1 cellular context compared by ENCODE assay signal in genomic region chr4:87108142-87108546, GRCh38.
TF ChIP-seq lines count a peak whose summit lies in the region.

No MANE protein-coding gene starts in this region.

TF ChIP-seq in SK-N-SH, 30 proteins besides CTCF, POLR2A, EP300 and RAD21 (continued from another document):
- TF ChIP-seq USF2 (IDR thresholded peaks at IDR 0.05; ENCODE audit: borderline replicate concordance, low read depth, low read length) (no peak), YY1 (IDR thresholded peaks at IDR 0.05; ENCODE audit: low read depth) (peak; percentile 36; the same call in 1 of the 2 replicates), POLR2AphosphoS5 (IDR thresholded peaks at IDR 0.05; ENCODE audit: low read depth, low read length) (0 out of 2 replicates have a peak, but pooled peaks have one; percentile 36), SIN3A (IDR thresholded peaks at IDR 0.05; ENCODE audit: borderline replicate concordance, low read depth, low read length) (0 out of 2 replicates have a peak, but pooled peaks have one; percentile 34), IRF3 (IDR thresholded peaks at IDR 0.05; ENCODE audit: low read depth, low read length) (no peak), MEF2A (IDR thresholded peaks at IDR 0.05; ENCODE audit: borderline replicate concordance, low read depth) (0 out of 2 replicates have a peak, but pooled peaks have one; percentile 28), TEAD4 (IDR thresholded peaks at IDR 0.05; ENCODE audit: borderline replicate concordance, insufficient read depth) (peak; percentile 84), ELF1 (IDR thresholded peaks at IDR 0.05) (no peak), ZBTB33 (IDR thresholded peaks at IDR 0.05; ENCODE audit: borderline replicate concordance, low read depth) (no peak), RCOR1 (IDR thresholded peaks at IDR 0.05; ENCODE audit: low read length) (no peak)
